9 cellular contexts compared by ENCODE assay signal in the genomic region with DNA sequence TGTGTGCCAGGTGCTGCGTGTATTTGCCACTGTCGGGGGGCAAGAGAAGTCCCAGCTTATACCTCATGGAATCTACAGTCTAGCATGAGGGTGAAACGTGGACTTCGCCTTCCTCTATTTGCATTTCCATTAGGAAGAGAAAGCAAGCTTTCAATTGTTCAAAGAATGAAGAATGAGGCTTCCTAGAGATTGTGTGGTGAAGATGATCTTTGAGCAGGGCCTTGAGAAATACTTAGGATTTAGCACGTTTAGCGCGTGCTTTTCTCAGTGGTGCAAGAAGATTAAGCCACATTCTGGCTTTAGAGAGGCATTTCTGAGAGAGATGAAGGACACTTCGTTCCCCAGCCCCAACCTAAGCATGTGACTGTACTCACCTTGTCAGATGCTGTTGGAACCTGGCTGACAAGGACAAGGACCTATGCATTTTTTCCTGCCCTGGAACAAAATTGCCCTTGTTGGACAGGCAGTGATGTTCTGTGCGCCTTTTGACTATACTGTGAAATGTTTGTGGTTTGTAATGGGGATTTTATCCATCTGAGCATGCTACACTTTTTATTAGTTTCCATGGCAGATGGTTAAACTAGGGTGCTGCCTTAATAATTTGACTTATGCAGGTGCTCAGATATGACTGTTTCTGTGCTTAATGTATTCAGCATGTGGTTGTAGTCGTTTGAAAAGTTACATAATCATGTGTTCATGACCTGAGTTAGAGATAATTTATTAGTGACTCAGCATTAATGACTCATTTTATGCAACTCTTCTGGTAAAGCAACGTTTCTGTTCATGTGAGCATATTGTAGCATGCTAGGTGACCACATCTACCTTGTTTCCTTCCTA. TPM values are rescaled to one million over a fixed set of nuclear protein-coding genes. Genes with fewer than 3 reads are reported as not detected.
DNase-seq lines count a peak whose midpoint lies in the region; ATAC-seq and TF ChIP-seq lines count a peak whose summit lies in the region.
"Had no signal": no experiment of that assay in that cellular context is flagged by ENCODE, and none has a peak within 500 bp of the region (broad histone marks: within the 10 kb centered on the region; RNA-seq: fewer than 3 reads in every experiment).

No MANE protein-coding gene starts in this region.

- ATAC-seq in GM21529 (IDR thresholded peaks at IDR 0.05; ENCODE audit: unreplicated experiment) (peak; percentile 66), HG03575 (IDR thresholded peaks at IDR 0.05; ENCODE audit: extremely low read depth, insufficient number of reproducible peaks, low FRiP score, unreplicated experiment) (peak; percentile 55)
- ATAC-seq in stimulated activated naive CD8-positive, alpha-beta T cell treated with anti-CD3 and anti-CD28 coated beads, Interleukin-15, Interleukin-2, amounts not matched to agents 100 U/mL and 50 U/mL, for 24 hours: peak; percentile 60

- no peak overlapping the region for H3K27ac ChIP-seq in SJCRH30

- TF ChIP-seq CTCF in GM12865 (IDR thresholded peaks at IDR 0.05; ENCODE audit: insufficient read depth, low read depth, low read length, missing control alignments): no peak

- no peaks in the 10 kb centered on the region for H3K4me1 ChIP-seq in SJCRH30

- H3K9me3 ChIP-seq in SJCRH30 (replicated peaks): no peaks in the 10 kb centered on the region

- H3K27me3 ChIP-seq in SJCRH30: no peaks in the 10 kb centered on the region

- DNase-seq in GM12865 (ENCODE audit: low read depth): peak; percentile 70
- DNase-seq in dermis blood vessel endothelial cell: peak; percentile 34
- no peak for DNase-seq in stimulated activated naive CD8-positive, alpha-beta T cell treated with anti-CD3 and anti-CD28 coated beads, Interleukin-15, Interleukin-2, amounts not matched to agents 100 U/mL and 50 U/mL, for 24 hours
- DNase-seq in mesenteric fat pad (ENCODE audit: low spot score): no peak
- DNase-seq in SJCRH30: no peak
- no peak for DNase-seq in SKM-1 treated with dmso at 0.1 percent for 144 hours (lab: John Stamatoyannopoulos, UW; ENCODE audit: unreplicated experiment)
- DNase-seq: T-cell had no signal

- H3K36me3 ChIP-seq in SJCRH30: peaks cover 9% of the 10 kb centered on the region

- no peak overlapping the region for H3K4me3 ChIP-seq in GM12865 (ENCODE audit: low read depth, low read length)
- H3K4me3 ChIP-seq in SJCRH30: no peak overlapping the region

RNA-seq across cellular contexts. Expression of gene TULP4, which starts 10.7 kb away (rescaled TPM):
- total RNA-seq in dermis blood vessel endothelial cell (75.5 and 134 TPM in 2 replicates), mesenteric fat pad (99.9 TPM)
- total RNA-seq in SJCRH30 (2014; rRNA removed; shearing (Covaris generic)): 207 and 210 TPM in 2 replicates

Comparison
In these comparisons a context has a peak if more than half of its experiments do, and no peak if none do; other contexts are left out.
1. DNase-seq: peak in GM12865 (single experiment) and dermis blood vessel endothelial cell (single experiment); none in stimulated activated naive CD8-positive, alpha-beta T cell treated with anti-CD3 and anti-CD28 coated beads, Interleukin-15, Interleukin-2, amounts not matched to agents 100 U/mL and 50 U/mL, for 24 hours (single experiment), mesenteric fat pad (single experiment), SJCRH30 (0 of 2) and SKM-1 treated with dmso at 0.1 percent for 144 hours (single experiment).
2. Peak in every context shown above with its lines, with median percentiles within 50 percentile points of each other: ATAC-seq.